34 cellular contexts compared by ENCODE assay signal in the genomic region with DNA sequence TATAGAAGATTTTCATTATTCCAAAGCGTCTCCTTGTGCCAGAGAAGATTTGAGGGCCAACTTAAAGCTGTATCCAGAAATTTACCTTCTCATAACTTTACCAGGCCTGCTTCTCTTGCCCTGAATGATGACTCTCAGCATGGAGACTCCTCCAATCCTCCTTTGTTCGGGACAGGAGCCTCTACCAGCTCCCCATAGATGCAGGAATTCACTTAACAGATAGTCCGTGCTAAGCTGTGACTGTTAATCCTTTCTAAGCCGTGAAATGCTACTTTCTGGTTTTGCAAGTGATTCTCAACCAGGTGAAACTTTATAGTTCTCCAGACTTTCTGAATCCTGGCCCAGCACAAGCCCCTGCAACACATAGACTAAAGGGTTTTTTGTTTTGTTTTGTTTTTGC. TPM values are rescaled to one million over a fixed set of nuclear protein-coding genes. Genes with fewer than 3 reads are reported as not detected.
"Had no signal": no experiment of that assay in that cellular context is flagged by ENCODE, and none has a peak within 500 bp of the region (broad histone marks: within the 10 kb centered on the region; RNA-seq: fewer than 3 reads in every experiment).

No MANE protein-coding gene starts in this region.

- H3K27ac ChIP-seq: ascending aorta, breast epithelium, cardiac muscle cell, colonic mucosa, dorsolateral prefrontal cortex, esophagus muscularis mucosa, foreskin keratinocyte, gastrocnemius medialis, heart right ventricle had no signal

- H3K4me1 Mint-ChIP-seq: activated CD4-positive, alpha-beta memory T cell treated with anti-CD3 and anti-CD28 coated beads, Interleukin-2, amount 10 ng/mL, durations not matched to agents 7 days and 5 days; activated CD4-positive, alpha-beta T cell treated with anti-CD3 and anti-CD28 coated beads, Interleukin-2, amount 10 ng/mL, durations not matched to agents 7 days and 5 days; activated naive CD4-positive, alpha-beta T cell treated with anti-CD3 and anti-CD28 coated beads, Interleukin-2, amount 10 ng/mL, durations not matched to agents 7 days and 5 days; activated naive CD8-positive, alpha-beta T cell treated with anti-CD3 and anti-CD28 coated beads, Interleukin-2, amount 10 ng/mL, durations not matched to agents 7 days and 5 days; T-cell had no signal

- H3K4me3 ChIP-seq: ascending aorta, breast epithelium, cardiac muscle cell, colonic mucosa, dorsolateral prefrontal cortex, esophagus muscularis mucosa, gastrocnemius medialis, heart right ventricle had no signal

- H3K27ac Mint-ChIP-seq: activated CD4-positive, alpha-beta memory T cell treated with anti-CD3 and anti-CD28 coated beads, Interleukin-2, amount 10 ng/mL, durations not matched to agents 7 days and 5 days; activated CD4-positive, alpha-beta T cell treated with anti-CD3 and anti-CD28 coated beads, Interleukin-2, amount 10 ng/mL, durations not matched to agents 7 days and 5 days; activated naive CD4-positive, alpha-beta T cell treated with anti-CD3 and anti-CD28 coated beads, Interleukin-2, amount 10 ng/mL, durations not matched to agents 7 days and 5 days; activated naive CD4-positive, alpha-beta T cell treated with anti-CD3 and anti-CD28 coated beads, Interleukin-2, amount 50 U/mL, for 72 hours; activated naive CD8-positive, alpha-beta T cell treated with anti-CD3 and anti-CD28 coated beads, Interleukin-2, amount 10 ng/mL, durations not matched to agents 7 days and 5 days; activated T-cell treated with anti-CD3 and anti-CD28 coated beads, Interleukin-2, amount 50 U/mL, for 24 hours; activated T-cell treated with anti-CD3 and anti-CD28 coated beads, Interleukin-2, amount 50 U/mL, for 72 hours; brain; dendritic cell treated with granulocyte-macrophage colony-stimulating factor and Interleukin-4, amounts not matched to agents 40 ng/mL and 50 ng/mL, for 4 days; T-cell; T-helper 1 cell treated with Interleukin-12 subunit alpha and Interleukin-12 subunit beta and Interleukin-4 antibody, amounts not matched to agents 30 μg/mL and 1 μg/mL, for 36 hours had no signal

- H3K4me3 Mint-ChIP-seq: activated CD4-positive, alpha-beta memory T cell treated with anti-CD3 and anti-CD28 coated beads, Interleukin-2, amount 10 ng/mL, durations not matched to agents 7 days and 5 days; activated CD4-positive, alpha-beta T cell treated with anti-CD3 and anti-CD28 coated beads, Interleukin-2, amount 10 ng/mL, durations not matched to agents 7 days and 5 days; activated naive CD4-positive, alpha-beta T cell treated with anti-CD3 and anti-CD28 coated beads, Interleukin-2, amount 10 ng/mL, durations not matched to agents 7 days and 5 days; activated naive CD8-positive, alpha-beta T cell treated with anti-CD3 and anti-CD28 coated beads, Interleukin-2, amount 10 ng/mL, durations not matched to agents 7 days and 5 days; activated T-cell treated with anti-CD3 and anti-CD28 coated beads, Interleukin-2, amount 50 U/mL, for 24 hours; activated T-cell treated with anti-CD3 and anti-CD28 coated beads, Interleukin-2, amount 50 U/mL, for 72 hours; brain; dendritic cell treated with granulocyte-macrophage colony-stimulating factor and Interleukin-4, amounts not matched to agents 40 ng/mL and 50 ng/mL, for 4 days; T-cell; T-helper 1 cell treated with Interleukin-12 subunit alpha and Interleukin-12 subunit beta and Interleukin-4 antibody, amounts not matched to agents 30 μg/mL and 1 μg/mL, for 36 hours had no signal

- H3K9me3 ChIP-seq: ascending aorta, breast epithelium, colonic mucosa, esophagus muscularis mucosa, gastrocnemius medialis, heart right ventricle had no signal

- ATAC-seq: activated naive CD4-positive, alpha-beta T cell treated with anti-CD3 and anti-CD28 coated beads, Interleukin-2, amount 50 U/mL, for 72 hours; activated T-cell treated with anti-CD3 and anti-CD28 coated beads, Interleukin-2, amount 50 U/mL, for 72 hours; foreskin keratinocyte; gastrocnemius medialis; heart right ventricle; T-cell had no signal

- DNase-seq: activated CD4-positive, alpha-beta memory T cell treated with anti-CD3 and anti-CD28 coated beads, Interleukin-2, amount 10 ng/mL, durations not matched to agents 7 days and 5 days; activated CD4-positive, alpha-beta T cell treated with anti-CD3 and anti-CD28 coated beads for 4 hours; activated CD4-positive, alpha-beta T cell treated with anti-CD3 and anti-CD28 coated beads, Interleukin-2, amount 10 ng/mL, durations not matched to agents 7 days and 5 days; activated CD4-positive, alpha-beta T cell treated with anti-CD3 and anti-CD28 coated beads, Interleukin-2, amount 50 U/mL, for 4 hours; activated CD4-positive, CD25-positive, alpha-beta regulatory T cell; activated CD4-positive, CD25-positive, alpha-beta regulatory T cell treated with anti-CD3 and anti-CD28 coated beads, Interleukin-2, amount 50 U/mL, for 72 hours; activated CD8-positive, alpha-beta memory T cell treated with anti-CD3 and anti-CD28 coated beads, Interleukin-2, amount 50 U/mL, for 48 hours; activated gamma-delta T cell; activated naive CD4-positive, alpha-beta T cell; activated naive CD4-positive, alpha-beta T cell treated with anti-CD3 and anti-CD28 coated beads, Interleukin-2, amount 10 ng/mL, durations not matched to agents 7 days and 5 days; activated naive CD8-positive, alpha-beta T cell treated with anti-CD3 and anti-CD28 coated beads, Interleukin-2, amount 10 ng/mL, durations not matched to agents 7 days and 5 days; activated T-cell treated with anti-CD3 and anti-CD28 coated beads for 4 hours; activated T-cell treated with anti-CD3 and anti-CD28 coated beads, Interleukin-2, amount 50 U/mL, for 24 hours; activated T-cell treated with anti-CD3 and anti-CD28 coated beads, Interleukin-2, amount 50 U/mL, for 72 hours; central memory CD4-positive, alpha-beta T cell; cerebellar nuclear complex; colonic mucosa; dorsolateral prefrontal cortex; effector memory CD4-positive, alpha-beta T cell; erythroblast; foreskin keratinocyte; gastrocnemius medialis; heart right ventricle; T-cell; T1000 had no signal

- H3K36me3 Mint-ChIP-seq: activated naive CD4-positive, alpha-beta T cell treated with anti-CD3 and anti-CD28 coated beads, Interleukin-2, amount 10 ng/mL, durations not matched to agents 7 days and 5 days; activated naive CD4-positive, alpha-beta T cell treated with anti-CD3 and anti-CD28 coated beads, Interleukin-2, amount 50 U/mL, for 72 hours; activated naive CD8-positive, alpha-beta T cell treated with anti-CD3 and anti-CD28 coated beads, Interleukin-2, amount 10 ng/mL, durations not matched to agents 7 days and 5 days; brain; T-cell had no signal

- H3K9me3 Mint-ChIP-seq: activated CD4-positive, alpha-beta memory T cell treated with anti-CD3 and anti-CD28 coated beads, Interleukin-2, amount 10 ng/mL, durations not matched to agents 7 days and 5 days; activated CD4-positive, alpha-beta T cell treated with anti-CD3 and anti-CD28 coated beads, Interleukin-2, amount 10 ng/mL, durations not matched to agents 7 days and 5 days; activated naive CD4-positive, alpha-beta T cell treated with anti-CD3 and anti-CD28 coated beads, Interleukin-2, amount 10 ng/mL, durations not matched to agents 7 days and 5 days; activated naive CD4-positive, alpha-beta T cell treated with anti-CD3 and anti-CD28 coated beads, Interleukin-2, amount 50 U/mL, for 72 hours; activated naive CD8-positive, alpha-beta T cell treated with anti-CD3 and anti-CD28 coated beads, Interleukin-2, amount 10 ng/mL, durations not matched to agents 7 days and 5 days; activated T-cell treated with anti-CD3 and anti-CD28 coated beads, Interleukin-2, amount 50 U/mL, for 24 hours; activated T-cell treated with anti-CD3 and anti-CD28 coated beads, Interleukin-2, amount 50 U/mL, for 72 hours; dendritic cell treated with granulocyte-macrophage colony-stimulating factor and Interleukin-4, amounts not matched to agents 40 ng/mL and 50 ng/mL, for 4 days; T-cell; T-helper 1 cell treated with Interleukin-12 subunit alpha and Interleukin-12 subunit beta and Interleukin-4 antibody, amounts not matched to agents 30 μg/mL and 1 μg/mL, for 36 hours had no signal

- H3K4me1 ChIP-seq: ascending aorta, colonic mucosa, foreskin keratinocyte, heart right ventricle had no signal

- H3K27me3 ChIP-seq: ascending aorta, breast epithelium, colonic mucosa, gastrocnemius medialis had no signal

- H3K36me3 ChIP-seq: ascending aorta, breast epithelium, cardiac muscle cell, colonic mucosa, esophagus muscularis mucosa, gastrocnemius medialis, heart right ventricle had no signal

RNA-seq across cellular contexts. Expression of a gene that starts 31.8 kb away (rescaled TPM):
- total RNA-seq: activated CD4-positive, alpha-beta memory T cell treated with anti-CD3 and anti-CD28 coated beads, Interleukin-2, amount 10 ng/mL, durations not matched to agents 7 days and 5 days; activated CD4-positive, alpha-beta T cell treated with anti-CD3 and anti-CD28 coated beads, Interleukin-2, amount 10 ng/mL, durations not matched to agents 7 days and 5 days; activated naive CD4-positive, alpha-beta T cell treated with anti-CD3 and anti-CD28 coated beads, Interleukin-2, amount 50 U/mL, for 72 hours; activated naive CD8-positive, alpha-beta T cell treated with anti-CD3 and anti-CD28 coated beads, Interleukin-2, amount 10 ng/mL, durations not matched to agents 7 days and 5 days; activated T-cell treated with anti-CD3 and anti-CD28 coated beads, Interleukin-2, amount 50 U/mL, for 72 hours; T-cell; T-helper 2 cell treated with Interferon-gamma antibody and Interleukin-4, amounts not matched to agents 100 ng/mL and 5 ng/mL, for 36 hours had no signal
